Comparison of ENCODE assay signal across 23 cellular contexts in genomic region chr2:221460136-221460535, GRCh38.
DNase-seq lines count a peak whose midpoint lies in the region; ATAC-seq, FAIRE-seq and TF ChIP-seq lines count a peak whose summit lies in the region.
"Had no signal": no experiment of that assay in that cellular context is flagged by ENCODE, and none has a peak within 500 bp of the region (broad histone marks: within the 10 kb centered on the region; RNA-seq: fewer than 3 reads in every experiment).

No MANE protein-coding gene starts in this region.

- peaks cover 47% of the 10 kb centered on the region for H3K4me1 Mint-ChIP-seq in neural progenitor cell
- peaks cover 25% of the 10 kb centered on the region for H3K4me1 Mint-ChIP-seq in stimulated activated effector memory CD8-positive, alpha-beta T cell treated with anti-CD3 and anti-CD28 coated beads, Interleukin-12 subunit alpha, Interleukin-12 subunit beta, amount 100 ng/mL, for 72 hours

- H3K79me2 ChIP-seq in HepG2 (ENCODE audit: insufficient read depth, low read length) (no peaks in the 10 kb centered on the region), K562 (ENCODE audit: control insufficient read depth, insufficient read depth, low read length) (no peaks in the 10 kb centered on the region), neural progenitor cell (ENCODE audit: low read depth) (peaks cover 100% of the 10 kb centered on the region)

- intact Hi-C loops in HepG2 (cut with micrococcal nuclease; ENCODE audit: unreplicated experiment), result no loop called here
- intact Hi-C loops in right lobe of liver (cut with DNase I), result no loop called here
- intact Hi-C loops in K562 (cut with micrococcal nuclease), result no loop called here
- intact Hi-C loops in head of caudate nucleus (cut with DNase I), result no loop called here

- peaks cover 0 to 4% of the 10 kb centered on the region in 2 experiments; a peak in 1 of 5 replicates for H3K27me3 ChIP-seq in HepG2 (ENCODE audit: control insufficient read depth in 1 of 2, insufficient read depth in 2 of 2, low read length in 2 of 2)
- H3K27me3 ChIP-seq in right lobe of liver, result no peaks in the 10 kb centered on the region
- no peaks in the 10 kb centered on the region for H3K27me3 ChIP-seq in K562 (ENCODE audit: control insufficient read depth in 2 of 2, insufficient read depth in 2 of 2, low read length in 2 of 2)
- no peaks in the 10 kb centered on the region for H3K27me3 ChIP-seq in neural progenitor cell
- H3K27me3 ChIP-seq: BLaER1 treated with 17β-estradiol and CSF1 and Interleukin-3, amounts not matched to agents 10 nM and 100 nM had no signal

- under 1% methylated on average over 2 of the region's 2 CpGs for WGBS in HepG2 (ENCODE audit: low lambda C conversion rate)
- 78% methylated on average over 2 of the region's 2 CpGs for WGBS in right lobe of liver (ENCODE audit: insufficient coverage, low coverage, low lambda C conversion rate, missing lambda C conversion rate)
- WGBS in K562 (ENCODE audit: insufficient coverage, low coverage, missing lambda C conversion rate), result 0% methylated on average over 2 of the region's 2 CpGs

- in situ Hi-C loops in HepG2 (cut with HindIII; ENCODE audit: extremely low pct_ligation_motif_present, low pct_unique_long_range_greater_than_20kb) (no loop called here), K562 (cut with MboI) (no loop called here)

- H3K4me3 ChIP-seq in HepG2 (replicated peaks in 1 of 3; ENCODE audit: insufficient read depth in 1 of 3, low read depth in 2 of 3, low read length in 3 of 3), result no peak overlapping the region
- H3K4me3 ChIP-seq in right lobe of liver, result no peak overlapping the region
- no peak overlapping the region for H3K4me3 ChIP-seq in K562
- H3K4me3 ChIP-seq in neural progenitor cell, result no peak overlapping the region
- H3K4me3 ChIP-seq: BLaER1 treated with 17β-estradiol and CSF1 and Interleukin-3, amounts not matched to agents 10 nM and 100 nM had no signal

- TF ChIP-seq POLR2A in HepG2 (IDR thresholded peaks at IDR 0.05; ENCODE audit: insufficient read depth in 1 of 2, low read depth in 2 of 2, low read length in 2 of 2) (no peak), right lobe of liver (IDR thresholded peaks at IDR 0.05) (no peak), K562 (conservative IDR thresholded peaks at IDR 0.05) (no peak)

- H3F3A ChIP-seq in neural progenitor cell (ENCODE audit: low read depth), result peaks cover 34% of the 10 kb centered on the region

- BruUV-seq in HepG2 (replicated peaks; lab: Mats Ljungman, UMichigan) (no TSS peak), K562 (replicated peaks; lab: Mats Ljungman, UMichigan) (no TSS peak)

- TF ChIP-seq RAD21 in HepG2 (CRISPR knock-in tag; IDR thresholded peaks at IDR 0.05), result no peak
- TF ChIP-seq RAD21 in K562 (CRISPR knock-in tag; conservative IDR thresholded peaks at IDR 0.05 in 1 of 2, IDR thresholded peaks at IDR 0.05 in 1 of 2), result no peak

- no peak overlapping the region for H3K4me3 Mint-ChIP-seq in neural progenitor cell
- H3K4me3 Mint-ChIP-seq in stimulated activated effector memory CD8-positive, alpha-beta T cell treated with anti-CD3 and anti-CD28 coated beads, Interleukin-12 subunit alpha, Interleukin-12 subunit beta, amount 100 ng/mL, for 72 hours, result no peak overlapping the region
- H3K4me3 Mint-ChIP-seq: B cell; CD4-positive, alpha-beta T cell; CD8-positive, alpha-beta T cell had no signal

- POLR2A ChIA-PET in HepG2 (lab: Yijun Ruan, JAX) (no interaction called here), K562 (lab: Yijun Ruan, JAX) (no interaction called here)

- no peak for FAIRE-seq in HepG2 (lab: Jason Lieb, UNC)
- FAIRE-seq in K562 (lab: Jason Lieb, UNC), result no peak
- FAIRE-seq: D721Med, G401.6, GM12891, GM19239 had no signal

- H3K9ac ChIP-seq in HepG2 (ENCODE audit: insufficient read depth, low read depth, low read length), result no peak overlapping the region
- no peak overlapping the region for H3K9ac ChIP-seq in K562 (ENCODE audit: insufficient read depth in 1 of 2, low read depth in 2 of 2, low read length in 2 of 2)
- no peak overlapping the region for H3K9ac ChIP-seq in neural progenitor cell
- H3K9ac ChIP-seq: BLaER1 treated with 17β-estradiol and CSF1 and Interleukin-3, amounts not matched to agents 10 nM and 100 nM had no signal

- H2AFZ ChIP-seq in HepG2 (ENCODE audit: low read length), result no peak overlapping the region
- H2AFZ ChIP-seq in K562 (ENCODE audit: low read depth, low read length), result no peak overlapping the region
- H2AFZ ChIP-seq in neural progenitor cell (replicated peaks), result no peak overlapping the region

- no peak for TF ChIP-seq EP300 in HepG2 (IDR thresholded peaks at IDR 0.05; ENCODE audit: low read depth in 2 of 2, low read length in 2 of 2)
- no peak for TF ChIP-seq EP300 in HepG2 (CRISPR knock-in tag; IDR thresholded peaks at IDR 0.05; ENCODE audit: borderline replicate concordance)
- TF ChIP-seq EP300 in K562 (IDR thresholded peaks at IDR 0.05; ENCODE audit: low read length), result no peak

- H3K36me3 Mint-ChIP-seq in neural progenitor cell, result peaks cover 30% of the 10 kb centered on the region
- no peaks in the 10 kb centered on the region for H3K36me3 Mint-ChIP-seq in stimulated activated effector memory CD8-positive, alpha-beta T cell treated with anti-CD3 and anti-CD28 coated beads, Interleukin-12 subunit alpha, Interleukin-12 subunit beta, amount 100 ng/mL, for 72 hours
- H3K36me3 Mint-ChIP-seq: CD8-positive, alpha-beta T cell had no signal

- H3K9me3 Mint-ChIP-seq in neural progenitor cell, result no peaks in the 10 kb centered on the region
- no peaks in the 10 kb centered on the region for H3K9me3 Mint-ChIP-seq in stimulated activated effector memory CD8-positive, alpha-beta T cell treated with anti-CD3 and anti-CD28 coated beads, Interleukin-12 subunit alpha, Interleukin-12 subunit beta, amount 100 ng/mL, for 72 hours
- H3K9me3 Mint-ChIP-seq: CD4-positive, alpha-beta T cell; CD8-positive, alpha-beta T cell had no signal

- H3K27ac ChIP-seq in HepG2 (ENCODE audit: extremely low read length, insufficient read depth, low read length) (no peak overlapping the region), right lobe of liver (no peak overlapping the region), K562 (ENCODE audit: extremely low read depth, low read depth, low read length) (no peak overlapping the region), neural progenitor cell (peak overlapping the region; percentile 41)
- H3K27ac ChIP-seq: 22Rv1; BLaER1 treated with 17β-estradiol and CSF1 and Interleukin-3, amounts not matched to agents 10 nM and 100 nM; C4-2B had no signal

- H3K4me1 ChIP-seq in HepG2 (ENCODE audit: insufficient read depth, low read length), result no peaks in the 10 kb centered on the region
- no peaks in the 10 kb centered on the region for H3K4me1 ChIP-seq in right lobe of liver
- H3K4me1 ChIP-seq in K562 (replicated peaks in 1 of 2; ENCODE audit: control insufficient read depth in 2 of 2, insufficient read depth in 2 of 2, low read length in 2 of 2), result no peaks in the 10 kb centered on the region
- H3K4me1 ChIP-seq in neural progenitor cell, result peaks cover 83% of the 10 kb centered on the region
- H3K4me1 ChIP-seq: Caco-2 had no signal

- TF ChIP-seq CTCF in HepG2 (CRISPR knock-in tag; IDR thresholded peaks at IDR 0.05) (no peak), right lobe of liver (IDR thresholded peaks at IDR 0.05) (no peak), K562 (IDR thresholded peaks at IDR 0.05 in 2 of 3, conservative IDR thresholded peaks at IDR 0.05 in 1 of 3; ENCODE audit: insufficient read depth in 2 of 3, low read depth in 1 of 3, low read length in 3 of 3) (no peak), neural progenitor cell (IDR thresholded peaks at IDR 0.05) (no peak)

- ATAC-seq in HepG2, result no peak
- ATAC-seq in right lobe of liver, result no peak
- no peak for ATAC-seq in K562
- ATAC-seq in stimulated activated effector memory CD8-positive, alpha-beta T cell treated with anti-CD3 and anti-CD28 coated beads, Interleukin-12 subunit alpha, Interleukin-12 subunit beta, amount 100 ng/mL, for 72 hours, result no peak
- ATAC-seq: CD8-positive, alpha-beta T cell had no signal

- H3K9me1 ChIP-seq in K562 (ENCODE audit: control insufficient read depth, insufficient read depth, low read length), result no peaks in the 10 kb centered on the region

- no peaks in the 10 kb centered on the region for H3K36me3 ChIP-seq in HepG2 (replicated peaks in 1 of 2; ENCODE audit: control insufficient read depth in 1 of 2, insufficient read depth in 2 of 2, low read length in 2 of 2)
- H3K36me3 ChIP-seq in right lobe of liver, result no peaks in the 10 kb centered on the region
- no peaks in the 10 kb centered on the region for H3K36me3 ChIP-seq in K562 (ENCODE audit: control insufficient read depth, insufficient read depth, low read length)
- H3K36me3 ChIP-seq in neural progenitor cell, result peaks cover 11% of the 10 kb centered on the region
- H3K36me3 ChIP-seq: BLaER1 treated with 17β-estradiol and CSF1 and Interleukin-3, amounts not matched to agents 10 nM and 100 nM had no signal

- H3K4me2 ChIP-seq in HepG2 (ENCODE audit: low read depth, low read length) (no peak overlapping the region), K562 (ENCODE audit: insufficient read depth, low read length) (no peak overlapping the region), neural progenitor cell (peak overlapping the region; percentile 5)
- H3K4me2 ChIP-seq: BLaER1 treated with 17β-estradiol and CSF1 and Interleukin-3, amounts not matched to agents 10 nM and 100 nM had no signal

- no peaks in the 10 kb centered on the region for H3K9me3 ChIP-seq in HepG2 (ENCODE audit: low read length)
- H3K9me3 ChIP-seq in right lobe of liver, result no peaks in the 10 kb centered on the region
- H3K9me3 ChIP-seq in K562 (replicated peaks; ENCODE audit: control insufficient read depth, insufficient read depth, low read depth, low read length), result no peaks in the 10 kb centered on the region
- H3K9me3 ChIP-seq in neural progenitor cell (ENCODE audit: low read depth), result no peaks in the 10 kb centered on the region
- H3K9me3 ChIP-seq: BLaER1 treated with 17β-estradiol and CSF1 and Interleukin-3, amounts not matched to agents 10 nM and 100 nM; Caco-2 had no signal

- H4K20me1 ChIP-seq in HepG2 (ENCODE audit: insufficient read depth, low read length), result no peaks in the 10 kb centered on the region
- no peaks in the 10 kb centered on the region for H4K20me1 ChIP-seq in K562 (replicated peaks; ENCODE audit: control insufficient read depth, insufficient read depth, low read length)
- H4K20me1 ChIP-seq in neural progenitor cell (ENCODE audit: low read depth), result peaks cover 100% of the 10 kb centered on the region
- H4K20me1 ChIP-seq: BLaER1 treated with 17β-estradiol and CSF1 and Interleukin-3, amounts not matched to agents 10 nM and 100 nM had no signal

- CTCF ChIA-PET in HepG2 (lab: Yijun Ruan, JAX; ENCODE audit: low intra/inter-chr PET ratio, low total read pairs), result no interaction called here
- CTCF ChIA-PET in K562 (lab: Yijun Ruan, JAX; ENCODE audit: low intra/inter-chr PET ratio), result no interaction called here

- H3K27ac Mint-ChIP-seq in neural progenitor cell, result no peak overlapping the region
- no peak overlapping the region for H3K27ac Mint-ChIP-seq in stimulated activated effector memory CD8-positive, alpha-beta T cell treated with anti-CD3 and anti-CD28 coated beads, Interleukin-12 subunit alpha, Interleukin-12 subunit beta, amount 100 ng/mL, for 72 hours
- H3K27ac Mint-ChIP-seq: B cell; CD4-positive, alpha-beta T cell; CD8-positive, alpha-beta T cell had no signal

- H3K27me3 Mint-ChIP-seq in neural progenitor cell (ENCODE audit: insufficient read depth, low read depth), result no peaks in the 10 kb centered on the region
- H3K27me3 Mint-ChIP-seq: B cell; CD4-positive, alpha-beta T cell had no signal

- DNase-seq in HepG2 (ENCODE audit: low spot score) (no peak), right lobe of liver (no peak), K562 (ENCODE audit: extremely low read depth in 1 of 4, low spot score in 3 of 4) (no peak), neural progenitor cell (ENCODE audit: low spot score) (no peak), head of caudate nucleus (no peak), NK-92 (lab: John Stamatoyannopoulos, UW; ENCODE audit: unreplicated experiment) (no peak)
- DNase-seq in stimulated activated effector memory CD8-positive, alpha-beta T cell treated with anti-CD3 and anti-CD28 coated beads, Interleukin-12 subunit alpha, Interleukin-12 subunit beta, amount 100 ng/mL, for 72 hours (ENCODE audit: low spot score in 2 of 2), result no peak
- DNase-seq: ACHN; AML-193; Caco-2; Calu3; CD4-positive, alpha-beta T cell; CD8-positive, alpha-beta T cell; DMS79 treated with DMSO at 0.1 percent for 48 hours; GF-D8 had no signal

Comparison
In these comparisons a context has a peak if more than half of its experiments do, and no peak if none do; other contexts are left out.
1. Of the 241 proteins assayed by ChIP-seq in both HepG2 and K562: peak only in HepG2: none; only in K562: MAFG; in both: MAFF and MAFK; in neither: 238.